31 cellular contexts compared by ENCODE assay signal in genomic region chr4:37555324-37555723, GRCh38.
DNase-seq lines count a peak whose midpoint lies in the region; ATAC-seq, FAIRE-seq and TF ChIP-seq lines count a peak whose summit lies in the region.
"Had no signal": no experiment of that assay in that cellular context is flagged by ENCODE, and none has a peak within 500 bp of the region (broad histone marks: within the 10 kb centered on the region; RNA-seq: fewer than 3 reads in every experiment).

No MANE protein-coding gene starts in this region.

- no peak for ATAC-seq in stimulated activated naive CD8-positive, alpha-beta T cell treated with anti-CD3 and anti-CD28 coated beads, Interleukin-15, amount 100 ng/mL, for 72 hours
- ATAC-seq in HG03354 (IDR thresholded peaks at IDR 0.05; ENCODE audit: poor library complexity, severe bottlenecking, unreplicated experiment) (no peak), pancreas (no peak)
- ATAC-seq: GM12878, HCT116 had no signal

- FAIRE-seq in pancreas (lab: Jason Lieb, UNC) = no peak
- FAIRE-seq: GM12878, H1 had no signal

- peak overlapping the region; percentile 24; the same call in 1 of the 2 replicates for H3K27ac Mint-ChIP-seq in HFFc6
- no peak overlapping the region for H3K27ac Mint-ChIP-seq in stimulated activated naive CD8-positive, alpha-beta T cell treated with anti-CD3 and anti-CD28 coated beads, Interleukin-15, amount 100 ng/mL, for 72 hours
- H3K27ac Mint-ChIP-seq: CD14-positive monocyte; CD8-positive, alpha-beta memory T cell; T-helper 1 cell treated with Interleukin-12 subunit alpha and Interleukin-12 subunit beta and Interleukin-4 antibody, amounts not matched to agents 30 μg/mL and 1 μg/mL, for 36 hours had no signal

- 91 to 93% methylated on average over 5 of the region's 5 CpGs for WGBS in pancreas, 2 donors

- no peak for TF ChIP-seq CTCF in HFFc6 (IDR thresholded peaks at IDR 0.05)
- no peak for TF ChIP-seq CTCF in fibroblast of the aortic adventitia (IDR thresholded peaks at IDR 0.05; ENCODE audit: insufficient read depth, low read length)
- TF ChIP-seq CTCF in pancreas (IDR thresholded peaks at IDR 0.05) = no peak

- no peak overlapping the region for H3K4me3 Mint-ChIP-seq in HFFc6
- no peak overlapping the region for H3K4me3 Mint-ChIP-seq in stimulated activated naive CD8-positive, alpha-beta T cell treated with anti-CD3 and anti-CD28 coated beads, Interleukin-15, amount 100 ng/mL, for 72 hours
- H3K4me3 Mint-ChIP-seq: CD14-positive monocyte; CD8-positive, alpha-beta memory T cell; T-helper 1 cell treated with Interleukin-12 subunit alpha and Interleukin-12 subunit beta and Interleukin-4 antibody, amounts not matched to agents 30 μg/mL and 1 μg/mL, for 36 hours had no signal

- H3K36me3 Mint-ChIP-seq in HFFc6 (ENCODE audit: low read depth) = no peaks in the 10 kb centered on the region
- H3K36me3 Mint-ChIP-seq: CD14-positive monocyte had no signal

- no peaks in the 10 kb centered on the region for H3K9me3 ChIP-seq in pancreas
- H3K9me3 ChIP-seq: BE2C had no signal

- H3K27me3 ChIP-seq in pancreas = no peaks in the 10 kb centered on the region
- H3K27me3 ChIP-seq: BE2C, Peyer's patch had no signal

- H3K4me3 ChIP-seq in fibroblast of the aortic adventitia (ENCODE audit: low read depth, low read length) = no peak overlapping the region
- H3K4me3 ChIP-seq in pancreas = no peak overlapping the region
- H3K4me3 ChIP-seq: GM12878, Peyer's patch had no signal

- H3K36me3 ChIP-seq in pancreas = no peaks in the 10 kb centered on the region
- H3K36me3 ChIP-seq: BE2C, Peyer's patch had no signal

- peaks cover 11% of the 10 kb centered on the region for H3K4me1 Mint-ChIP-seq in HFFc6 (ENCODE audit: low read depth)
- H3K4me1 Mint-ChIP-seq in stimulated activated naive CD8-positive, alpha-beta T cell treated with anti-CD3 and anti-CD28 coated beads, Interleukin-15, amount 100 ng/mL, for 72 hours = no peaks in the 10 kb centered on the region
- H3K4me1 Mint-ChIP-seq: CD14-positive monocyte; CD8-positive, alpha-beta memory T cell had no signal

- peaks cover 9% of the 10 kb centered on the region for H3K9me3 Mint-ChIP-seq in HFFc6
- H3K9me3 Mint-ChIP-seq in stimulated activated naive CD8-positive, alpha-beta T cell treated with anti-CD3 and anti-CD28 coated beads, Interleukin-15, amount 100 ng/mL, for 72 hours = peaks cover 17 to 22% of the 10 kb centered on the region in 2 donors

- peaks cover 4% of the 10 kb centered on the region; the same call in 1 of the 2 replicates for H3K27me3 Mint-ChIP-seq in HFFc6 (ENCODE audit: insufficient read depth)
- H3K27me3 Mint-ChIP-seq in stimulated activated naive CD8-positive, alpha-beta T cell treated with anti-CD3 and anti-CD28 coated beads, Interleukin-15, amount 100 ng/mL, for 72 hours = no peaks in the 10 kb centered on the region
- H3K27me3 Mint-ChIP-seq: CD8-positive, alpha-beta memory T cell had no signal

- intact Hi-C loops in pancreas (cut with DNase I) = no loop called here

- H3K27ac ChIP-seq in pancreas = no peak overlapping the region
- H3K27ac ChIP-seq: KMS-11, Peyer's patch had no signal

- H3K4me1 ChIP-seq in pancreas = no peaks in the 10 kb centered on the region
- H3K4me1 ChIP-seq: BE2C, Peyer's patch had no signal

- peak; percentile 54 for DNase-seq in Daoy (ENCODE audit: low read depth)
- DNase-seq in HFFc6 = peak; percentile 27
- DNase-seq in OCI-M1 (lab: John Stamatoyannopoulos, UW) = peak; percentile 33
- DNase-seq in fibroblast of the aortic adventitia (ENCODE audit: low read depth) = peak; percentile 8
- no peak for DNase-seq in stimulated activated naive CD8-positive, alpha-beta T cell treated with anti-CD3 and anti-CD28 coated beads, Interleukin-15, amount 100 ng/mL, for 72 hours
- DNase-seq in pancreas = no peak
- DNase-seq: 8988T; ACHN; BE2C; CD8-positive, alpha-beta memory T cell; DND-41; GDM1; NCI-H1092 treated with DMSO at 0.1 percent for 48 hours; NCI-H1436; NCI-H187; NCI-H2081 treated with DMSO at 0.1 percent for 48 hours; NCI-H2171 treated with DMSO at 0.1 percent for 48 hours; NCI-H345; NCI-H510A treated with DMSO at 0.1 percent for 48 hours; NCI-H82; Peyer's patch; SIG-M5; SK-N-SH; SW 1271 had no signal

Comparison
In these comparisons a context has a peak if more than half of its experiments do, and no peak if none do; other contexts are left out.
1. DNase-seq: peak in Daoy (single experiment), HFFc6 (single experiment), OCI-M1 (single experiment) and fibroblast of the aortic adventitia (single experiment); none in stimulated activated naive CD8-positive, alpha-beta T cell treated with anti-CD3 and anti-CD28 coated beads, Interleukin-15, amount 100 ng/mL, for 72 hours (0 of 2) and pancreas (0 of 6).